In the genomic region with DNA sequence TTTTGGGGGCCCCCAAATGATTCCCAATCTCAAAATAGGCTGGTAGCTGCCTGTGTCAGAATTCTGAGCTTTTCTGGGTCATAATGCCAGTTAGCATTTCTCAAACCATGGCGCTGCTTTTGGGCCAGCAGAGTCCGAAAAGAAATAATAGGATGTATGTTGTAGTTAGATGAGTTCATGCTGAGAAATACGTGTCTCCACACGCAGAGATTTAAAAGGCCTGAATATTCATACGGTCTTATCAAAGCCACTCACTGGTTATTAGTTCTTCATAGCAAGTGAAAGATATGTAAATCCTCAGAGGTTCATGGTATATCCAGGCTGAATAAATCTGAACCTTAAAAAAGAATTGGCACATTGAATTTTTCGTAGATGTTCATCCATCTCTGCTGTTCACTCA, we compare ENCODE assay signal across 21 cellular contexts.
"Had no signal": no experiment of that assay in that cellular context is flagged by ENCODE, and none has a peak within 500 bp of the region (broad histone marks: within the 10 kb centered on the region; RNA-seq: fewer than 3 reads in every experiment).

No MANE protein-coding gene starts in this region.

- H3K27me3 ChIP-seq: right lobe of liver, transverse colon had no signal

- H3K36me3 ChIP-seq: right lobe of liver, transverse colon had no signal

- H3K27ac Mint-ChIP-seq: activated B cell treated with CpG ODN at 0.5 μM for 24 hours; activated naive CD4-positive, alpha-beta T cell treated with anti-CD3 and anti-CD28 coated beads for 36 hours; natural killer cell treated with Interleukin-12 subunit alpha and Interleukin-12 subunit beta and Interleukin-15 and Interleukin-18, amount 100 ng/mL, for 72 hours; stimulated activated memory B cell treated with anti-CD40 and anti-IgM and Interleukin-4, amounts not matched to agents 10 μg/mL and 1 μg/mL and 100 μg/mL, for 72 hours had no signal

- H3K9me3 Mint-ChIP-seq: activated B cell treated with CpG ODN at 0.5 μM for 24 hours; activated naive CD4-positive, alpha-beta T cell treated with anti-CD3 and anti-CD28 coated beads for 36 hours; activated T-cell treated with anti-CD3 and anti-CD28 coated beads, Interleukin-2, amount 50 U/mL, for 4 hours; natural killer cell treated with Interleukin-12 subunit alpha and Interleukin-12 subunit beta and Interleukin-15 and Interleukin-18, amount 100 ng/mL, for 72 hours had no signal

- H3K27ac ChIP-seq: right lobe of liver, skin epidermis, transverse colon had no signal

- H3K4me1 Mint-ChIP-seq: activated B cell treated with CpG ODN at 0.5 μM for 24 hours; stimulated activated memory B cell treated with anti-CD40 and anti-IgM and Interleukin-4, amounts not matched to agents 10 μg/mL and 1 μg/mL and 100 μg/mL, for 72 hours had no signal

- H3K4me1 ChIP-seq: right lobe of liver, transverse colon had no signal

- H3K27me3 Mint-ChIP-seq: activated B cell treated with CpG ODN at 0.5 μM for 24 hours had no signal

- H3K4me3 Mint-ChIP-seq: activated B cell treated with CpG ODN at 0.5 μM for 24 hours; activated naive CD4-positive, alpha-beta T cell treated with anti-CD3 and anti-CD28 coated beads for 36 hours; activated T-cell treated with anti-CD3 and anti-CD28 coated beads, Interleukin-2, amount 50 U/mL, for 4 hours; natural killer cell treated with Interleukin-12 subunit alpha and Interleukin-12 subunit beta and Interleukin-15 and Interleukin-18, amount 100 ng/mL, for 72 hours; stimulated activated memory B cell treated with anti-CD40 and anti-IgM and Interleukin-4, amounts not matched to agents 10 μg/mL and 1 μg/mL and 100 μg/mL, for 72 hours had no signal

- H3K36me3 Mint-ChIP-seq: natural killer cell treated with Interleukin-12 subunit alpha and Interleukin-12 subunit beta and Interleukin-15 and Interleukin-18, amount 100 ng/mL, for 72 hours; stimulated activated memory B cell treated with anti-CD40 and anti-IgM and Interleukin-4, amounts not matched to agents 10 μg/mL and 1 μg/mL and 100 μg/mL, for 72 hours had no signal

- DNase-seq: activated B cell treated with CpG ODN at 0.5 μM for 24 hours; activated CD4-positive, alpha-beta T cell treated with anti-CD3 and anti-CD28 coated beads for 4 hours; activated CD4-positive, alpha-beta T cell treated with anti-CD3 and anti-CD28 coated beads, Interleukin-2, amount 50 U/mL, for 48 hours; activated CD8-positive, alpha-beta memory T cell treated with anti-CD3 and anti-CD28 coated beads, Interleukin-2, amount 50 U/mL, for 48 hours; activated effector memory CD4-positive, alpha-beta T cell treated with Interleukin-2 at 50 U/mL for 16 hours; activated naive CD4-positive, alpha-beta T cell treated with anti-CD3 and anti-CD28 coated beads for 36 hours; activated T-cell treated with anti-CD3 and anti-CD28 coated beads, Interleukin-2, amount 50 U/mL, for 4 hours; amygdala; dermis blood vessel endothelial cell; effector CD8-positive, alpha-beta T cell; hippocampal formation; left cardiac atrium; nucleus accumbens; posterior cingulate gyrus; right lobe of liver; stimulated activated CD4-positive, alpha-beta T cell treated with anti-CD3 and anti-CD28 coated beads, Interleukin-2, amount 100 ng/mL, for 24 hours; T-helper 9 cell; transverse colon had no signal

- H3K9me3 ChIP-seq: right lobe of liver, transverse colon had no signal

- H3K4me3 ChIP-seq: right lobe of liver, skin epidermis, transverse colon had no signal
